ENCODE assay signal across 9 cellular contexts in the genomic region with DNA sequence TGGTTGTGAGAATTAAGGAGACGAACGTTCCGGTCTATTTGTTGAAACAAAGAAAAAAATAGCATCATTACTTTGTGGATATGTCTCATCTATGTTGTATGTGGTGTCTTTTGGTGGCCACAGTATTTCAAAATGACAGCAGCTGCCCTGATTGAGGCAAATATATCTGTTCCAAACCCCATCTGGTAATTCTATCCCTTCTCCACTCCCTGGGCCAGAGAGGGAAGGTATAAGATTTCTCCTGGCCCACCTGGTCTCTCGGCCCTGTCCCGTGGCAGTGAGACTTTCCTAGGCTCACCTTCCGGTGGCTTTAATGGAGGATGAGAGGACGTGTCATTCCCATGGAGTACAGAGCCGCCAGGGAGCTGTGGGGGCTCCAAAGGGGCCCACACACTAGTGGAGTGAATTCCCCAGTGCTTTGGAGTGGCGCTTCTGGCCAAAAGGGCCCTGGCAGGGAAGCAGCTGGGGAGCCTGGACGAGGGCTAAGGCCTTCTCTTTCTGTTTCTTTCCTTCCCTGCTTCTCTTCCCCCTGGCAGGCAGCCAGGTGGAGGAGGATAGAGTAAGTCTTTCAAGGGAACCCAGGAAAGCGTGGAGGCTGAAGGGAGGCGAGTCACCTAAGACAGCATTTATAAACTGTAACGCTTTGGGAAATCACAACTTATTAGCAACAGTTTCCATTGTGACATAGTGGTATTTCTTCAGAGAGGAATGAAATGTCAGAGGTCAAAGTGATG. TPM values are rescaled to one million over a fixed set of nuclear protein-coding genes. Genes with fewer than 3 reads are reported as not detected.
A peak's percentile ranks its signal among the peaks of the same experiment; 100 is the strongest.
DNase-seq lines count a peak whose midpoint lies in the region; ATAC-seq and TF ChIP-seq lines count a peak whose summit lies in the region.
"Had no signal": no experiment of that assay in that cellular context is flagged by ENCODE, and none has a peak within 500 bp of the region (broad histone marks: within the 10 kb centered on the region; RNA-seq: fewer than 3 reads in every experiment).

No MANE protein-coding gene starts in this region.

- peak; percentile 34 for DNase-seq in HS-5 (ENCODE audit: low read depth)
- no peak for DNase-seq in activated naive CD8-positive, alpha-beta T cell treated with anti-CD3 and anti-CD28 coated beads, Interleukin-2, amount 50 U/mL, for 24 hours
- peak in 2 of 5 donors; percentile 50 to 51 for DNase-seq in heart left ventricle
- DNase-seq in stimulated activated naive B cell treated with anti-CD40 and anti-IgM and Interleukin-4, amounts not matched to agents 10 μg/mL and 1 μg/mL and 100 μg/mL, for 72 hours: no peak
- DNase-seq in NCI-H1105 (lab: John Stamatoyannopoulos, UW): no peak
- no peak for DNase-seq in ecto neural progenitor cell (ENCODE audit: low spot score)

- peak; percentile 58 for ATAC-seq in activated naive CD8-positive, alpha-beta T cell treated with anti-CD3 and anti-CD28 coated beads, Interleukin-2, amount 50 U/mL, for 24 hours
- ATAC-seq in heart left ventricle (no peak), HG02970 (IDR thresholded peaks at IDR 0.05; ENCODE audit: low FRiP score, unreplicated experiment) (no peak), HG03565 (IDR thresholded peaks at IDR 0.05; ENCODE audit: unreplicated experiment) (no peak)
- ATAC-seq in stimulated activated naive B cell treated with anti-CD40 and anti-IgM and Interleukin-4, amounts not matched to agents 10 μg/mL and 1 μg/mL and 100 μg/mL, for 72 hours (replicated peaks): no peak
- ATAC-seq: esophagus mucosa had no signal

- WGBS in heart left ventricle, 4 donors: 58 to 74% (median 68%) methylated on average over 11 to 13 of the region's 13 CpGs

- peaks cover 54% of the 10 kb centered on the region for H3K36me3 Mint-ChIP-seq in activated naive CD8-positive, alpha-beta T cell treated with anti-CD3 and anti-CD28 coated beads, Interleukin-2, amount 50 U/mL, for 24 hours (ENCODE audit: low read depth)
- H3K36me3 Mint-ChIP-seq in stimulated activated naive B cell treated with anti-CD40 and anti-IgM and Interleukin-4, amounts not matched to agents 10 μg/mL and 1 μg/mL and 100 μg/mL, for 72 hours: peaks cover 20 to 33% of the 10 kb centered on the region in 2 donors

- intact Hi-C loops in heart left ventricle (cut with DNase I): loop anchor here (5.0 to 10.0 kb wide), 16 partner anchors 123 to 696 kb away; a partner anchor contains a TSS

- no peak for TF ChIP-seq CTCF in heart left ventricle (IDR thresholded peaks at IDR 0.05)

- H3K4me3 Mint-ChIP-seq in activated naive CD8-positive, alpha-beta T cell treated with anti-CD3 and anti-CD28 coated beads, Interleukin-2, amount 50 U/mL, for 24 hours: no peak overlapping the region
- no peak overlapping the region for H3K4me3 Mint-ChIP-seq in stimulated activated naive B cell treated with anti-CD40 and anti-IgM and Interleukin-4, amounts not matched to agents 10 μg/mL and 1 μg/mL and 100 μg/mL, for 72 hours

- no peak for TF ChIP-seq POLR2A in heart left ventricle (IDR thresholded peaks at IDR 0.05)

- H3K27ac ChIP-seq in heart left ventricle: peak overlapping the region in 10 of 12 donors; percentile 8 to 100 (median 57)

- H3K9me3 ChIP-seq in heart left ventricle: no peaks in the 10 kb centered on the region

- peak overlapping the region in 3 of 12 donors; percentile 13 to 100 (median 96) for H3K4me3 ChIP-seq in heart left ventricle

- H3K9me3 Mint-ChIP-seq in activated naive CD8-positive, alpha-beta T cell treated with anti-CD3 and anti-CD28 coated beads, Interleukin-2, amount 50 U/mL, for 24 hours: no peaks in the 10 kb centered on the region
- H3K9me3 Mint-ChIP-seq in stimulated activated naive B cell treated with anti-CD40 and anti-IgM and Interleukin-4, amounts not matched to agents 10 μg/mL and 1 μg/mL and 100 μg/mL, for 72 hours: no peaks in the 10 kb centered on the region

- H3K4me1 Mint-ChIP-seq in activated naive CD8-positive, alpha-beta T cell treated with anti-CD3 and anti-CD28 coated beads, Interleukin-2, amount 50 U/mL, for 24 hours: peaks cover 20% of the 10 kb centered on the region
- H3K4me1 Mint-ChIP-seq in stimulated activated naive B cell treated with anti-CD40 and anti-IgM and Interleukin-4, amounts not matched to agents 10 μg/mL and 1 μg/mL and 100 μg/mL, for 72 hours: peaks cover 15% of the 10 kb centered on the region in 2 donors

- H3K36me3 ChIP-seq in heart left ventricle: peaks cover 0 to 51% (median 9%) of the 10 kb centered on the region in 9 donors

- H3K27me3 ChIP-seq in heart left ventricle: no peaks in the 10 kb centered on the region

- peak overlapping the region; percentile 69 for H3K27ac Mint-ChIP-seq in activated naive CD8-positive, alpha-beta T cell treated with anti-CD3 and anti-CD28 coated beads, Interleukin-2, amount 50 U/mL, for 24 hours
- H3K27ac Mint-ChIP-seq in stimulated activated naive B cell treated with anti-CD40 and anti-IgM and Interleukin-4, amounts not matched to agents 10 μg/mL and 1 μg/mL and 100 μg/mL, for 72 hours: peak overlapping the region; percentile 65

- no peaks in the 10 kb centered on the region for H3K27me3 Mint-ChIP-seq in activated naive CD8-positive, alpha-beta T cell treated with anti-CD3 and anti-CD28 coated beads, Interleukin-2, amount 50 U/mL, for 24 hours
- peaks cover 0 to 4% of the 10 kb centered on the region in 2 donors for H3K27me3 Mint-ChIP-seq in stimulated activated naive B cell treated with anti-CD40 and anti-IgM and Interleukin-4, amounts not matched to agents 10 μg/mL and 1 μg/mL and 100 μg/mL, for 72 hours

- peaks cover 25 to 75% (median 62%) of the 10 kb centered on the region in 12 donors for H3K4me1 ChIP-seq in heart left ventricle

RNA-seq across cellular contexts. Expression of a gene that starts 5.6 kb away (rescaled TPM):
- 100 to 1,000 TPM in 2 of 9 donors, 10 to 100 TPM in 7; 26.2 to 144 (median 50.2) TPM for total RNA-seq in heart left ventricle
- polyA plus RNA-seq in heart left ventricle: 10 to 100 TPM; 15.2 to 66.2 TPM
